In the genomic region with DNA sequence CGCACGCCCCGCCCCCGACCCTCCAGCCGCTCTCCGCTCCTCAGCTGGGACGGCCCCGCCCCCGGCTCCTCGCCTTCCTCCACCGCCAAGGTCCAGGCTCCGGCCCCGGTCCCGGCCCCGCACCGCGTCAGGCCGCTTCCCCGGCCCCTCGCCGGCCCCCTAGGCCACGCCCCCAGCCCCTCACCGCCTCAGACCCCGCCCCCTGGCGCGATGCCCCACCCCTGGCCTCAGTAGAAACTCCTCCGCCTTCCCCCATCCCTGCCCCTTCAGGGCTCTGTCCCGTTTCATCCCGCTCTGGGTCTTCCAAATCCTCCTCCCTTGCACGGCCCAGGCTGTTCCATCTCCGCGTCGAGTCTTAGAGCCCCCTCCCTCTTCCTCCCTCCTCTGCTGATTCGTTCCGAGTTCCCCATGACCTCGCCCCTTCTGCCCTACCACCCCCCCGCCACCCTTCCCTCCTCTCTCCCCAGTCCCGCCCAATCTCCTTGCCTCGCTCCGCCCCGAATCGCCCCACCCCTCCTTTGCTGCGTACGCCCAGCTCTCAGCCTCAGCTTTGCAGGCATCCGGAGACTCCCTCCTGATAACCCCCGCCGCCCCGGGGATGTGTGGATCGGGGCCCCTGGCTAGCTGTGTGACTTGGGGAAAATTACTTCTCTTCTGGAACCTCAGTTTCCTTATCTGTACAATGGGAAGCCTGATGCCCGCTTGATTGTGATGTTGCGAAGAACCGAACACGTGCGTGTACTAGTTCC, we compare ENCODE assay signal across 8 cellular contexts. TPM values are rescaled to one million over a fixed set of nuclear protein-coding genes. Genes with fewer than 3 reads are reported as not detected.
DNase-seq lines count a peak whose midpoint lies in the region; ATAC-seq and TF ChIP-seq lines count a peak whose summit lies in the region.

No MANE protein-coding gene starts in this region.

- peak overlapping the region; percentile 89 to 95 (median 93) for H3K27ac ChIP-seq in transverse colon

- no peaks in the 10 kb centered on the region for H3K27me3 ChIP-seq in transverse colon

- H3K9me3 ChIP-seq in transverse colon, result no peaks in the 10 kb centered on the region

- peak; percentile 61 for ATAC-seq in GM19397 (IDR thresholded peaks at IDR 0.05; ENCODE audit: unreplicated experiment)
- peak; percentile 94 to 96 for ATAC-seq in left cardiac atrium

- intact Hi-C loops in left cardiac atrium (cut with DNase I) (no loop called here), posterior cingulate gyrus (cut with DNase I) (loop anchor here (10.0 kb wide), 1 partner anchor 140 kb away; a partner anchor contains a TSS), transverse colon (cut with DNase I; ENCODE audit: low total_unique reads) (no loop called here)

- peak overlapping the region; percentile 33 to 92 (median 80) for H3K4me3 ChIP-seq in transverse colon

- TF ChIP-seq EP300 in transverse colon (IDR thresholded peaks at IDR 0.05; ENCODE audit: low read depth), result no peak

- TF ChIP-seq CTCF in transverse colon (IDR thresholded peaks at IDR 0.05), result no peak

- peaks cover 0 to 20% (median 16%) of the 10 kb centered on the region in 4 donors for H3K4me1 ChIP-seq in transverse colon

- 0 to 10% methylated on average over 10 to 23 of the region's 54 CpGs for WGBS in transverse colon (ENCODE audit: low coverage in 1 of 2), 2 donors

- TF ChIP-seq POLR2A in transverse colon (IDR thresholded peaks at IDR 0.05), result peak; percentile 28

- in situ Hi-C loops in transverse colon (cut with MboI; ENCODE audit: low pct_ligation_motif_present in 1 of 4, low pct_unique_long_range_greater_than_20kb in 1 of 4, low sequenced_read_pairs in 3 of 4), result loop anchor here in 2 of 4 donors (5.0 to 10.0 kb wide), 2 partner anchors 50 to 58 kb away; a partner anchor contains a TSS

- no peaks in the 10 kb centered on the region for H3K36me3 ChIP-seq in transverse colon

- DNase-seq in AG20443 (ENCODE audit: low spot score), result peak; percentile 98
- DNase-seq in NCI-H1048 (lab: John Stamatoyannopoulos, UW), result peak; percentile 81
- DNase-seq in T-helper 1 cell, result peak; percentile 86 to 92 (median 89)
- DNase-seq in amniotic epithelial cell (ENCODE audit: low read depth), result peak; percentile 94
- peak; percentile 96 for DNase-seq in left cardiac atrium
- peak; percentile 60 to 95 (median 74) for DNase-seq in posterior cingulate gyrus
- peak; percentile 95 for DNase-seq in transverse colon

RNA-seq across cellular contexts. Expression of a gene that starts 0.4 kb away (rescaled TPM):
- total RNA-seq in left cardiac atrium (10 to 100 TPM; 36.4 to 39.9 TPM), transverse colon (10 to 100 TPM; 38.2 to 62.9 (median 48.3) TPM)

RNA-seq across cellular contexts. Expression of a gene that starts 46.6 kb away (rescaled TPM):
- total RNA-seq in left cardiac atrium, result 1 to 10 TPM in 1 of 2 donors, under 1 TPM in 1; 0.18 to 1.3 TPM
- total RNA-seq in transverse colon, result 10 to 100 TPM in 2 of 4 donors, 1 to 10 TPM in 2; 6.7 to 11.6 (median 8.9) TPM

RNA-seq across cellular contexts. Expression of a gene that starts 59.9 kb away (rescaled TPM):
- 10 to 100 TPM; 32.9 to 38.3 TPM for total RNA-seq in left cardiac atrium
- total RNA-seq in transverse colon, result 100 to 1,000 TPM; 137 to 761 (median 198) TPM

Comparison
In these comparisons a context has a peak if more than half of its experiments do, and no peak if none do; other contexts are left out.
1. Peak in every context shown above with its lines: DNase-seq, ATAC-seq, H3K4me3 ChIP-seq and H3K27ac ChIP-seq.